8 cellular contexts compared by ENCODE assay signal in genomic region chr9:19049872-19050636, GRCh38. TPM values are rescaled to one million over a fixed set of nuclear protein-coding genes. Genes with fewer than 3 reads are reported as not detected.
DNase-seq lines count a peak whose midpoint lies in the region; ATAC-seq, FAIRE-seq and TF ChIP-seq lines count a peak whose summit lies in the region.

No MANE protein-coding gene starts in this region.

- H3K4me3 Mint-ChIP-seq in mesothelial cell of epicardium: peak overlapping the region; percentile 89

- H3K27me3 ChIP-seq in RWPE2 (ENCODE audit: insufficient read depth, poor library complexity, severe bottlenecking) (no peaks in the 10 kb centered on the region), ectodermal cell (ENCODE audit: control insufficient read depth, insufficient read depth, low read length, poor library complexity, severe bottlenecking) (no peaks in the 10 kb centered on the region), tibial nerve (no peaks in the 10 kb centered on the region)

- TF ChIP-seq CTCF in 22Rv1 (IDR thresholded peaks at IDR 0.05): no peak
- no peak for TF ChIP-seq CTCF in RWPE2 (IDR thresholded peaks at IDR 0.05; ENCODE audit: poor library complexity, severe bottlenecking)
- TF ChIP-seq CTCF in mesothelial cell of epicardium (IDR thresholded peaks at IDR 0.05; ENCODE audit: unreplicated experiment): no peak
- TF ChIP-seq CTCF in tibial nerve (IDR thresholded peaks at IDR 0.05): no peak

- no peaks in the 10 kb centered on the region for H3K9me3 Mint-ChIP-seq in mesothelial cell of epicardium

- no peak for TF ChIP-seq EP300 in tibial nerve (IDR thresholded peaks at IDR 0.05)

- WGBS in ectodermal cell, 2 experiments: 5 to 6% methylated on average over 36 of the region's 36 CpGs
- 3 to 7% methylated on average over 36 of the region's 36 CpGs for WGBS in tibial nerve, 2 donors

- H3K4me1 ChIP-seq in RWPE2 (ENCODE audit: insufficient read depth, poor library complexity, severe bottlenecking) (peaks cover 6% of the 10 kb centered on the region), ectodermal cell (ENCODE audit: control insufficient read depth, insufficient read depth, low read length) (peaks cover 10% of the 10 kb centered on the region), tibial nerve (peaks cover 0 to 54% (median 28%) of the 10 kb centered on the region in 4 donors)

- TF ChIP-seq POLR2A in GM12891 (IDR thresholded peaks at IDR 0.05; ENCODE audit: low read depth, low read length) (no peak), tibial nerve (IDR thresholded peaks at IDR 0.05) (no peak)

- H3K36me3 ChIP-seq in RWPE2 (ENCODE audit: low read depth) (peaks cover 4% of the 10 kb centered on the region), ectodermal cell (ENCODE audit: control insufficient read depth, insufficient read depth, low read length) (no peaks in the 10 kb centered on the region), tibial nerve (peaks cover 0 to 14% (median 0%) of the 10 kb centered on the region in 3 donors)

- H3K36me3 Mint-ChIP-seq in mesothelial cell of epicardium: no peaks in the 10 kb centered on the region

- no peaks in the 10 kb centered on the region for H3K9me3 ChIP-seq in RWPE2 (ENCODE audit: severe bottlenecking)
- no peaks in the 10 kb centered on the region for H3K9me3 ChIP-seq in ectodermal cell (ENCODE audit: control insufficient read depth, low read length)
- no peaks in the 10 kb centered on the region for H3K9me3 ChIP-seq in tibial nerve

- H3K4me3 ChIP-seq in RWPE2 (ENCODE audit: severe bottlenecking): peak overlapping the region; percentile 54
- H3K4me3 ChIP-seq in ectodermal cell (ENCODE audit: insufficient read depth, low read depth, low read length): peak overlapping the region; percentile 95
- peak overlapping the region; percentile 68 to 99 (median 94) for H3K4me3 ChIP-seq in tibial nerve

- 0 out of 3 replicates have a peak, but pooled peaks have one; percentile 3 for ATAC-seq in RWPE2 (ENCODE audit: low read depth)
- ATAC-seq in GM19455 (IDR thresholded peaks at IDR 0.05; ENCODE audit: unreplicated experiment): no peak

- peaks cover 32% of the 10 kb centered on the region for H3K4me1 Mint-ChIP-seq in mesothelial cell of epicardium

- no peaks in the 10 kb centered on the region for H3K27me3 Mint-ChIP-seq in mesothelial cell of epicardium (ENCODE audit: low read depth)

- peak overlapping the region; percentile 97 for H3K27ac Mint-ChIP-seq in mesothelial cell of epicardium

- H3K27ac ChIP-seq in 22Rv1 (peak overlapping the region; percentile 97), RWPE2 (ENCODE audit: poor library complexity, severe bottlenecking) (peak overlapping the region; percentile 86), ectodermal cell (ENCODE audit: insufficient read depth, low read depth, low read length, poor library complexity, severe bottlenecking) (peak overlapping the region; percentile 96), tibial nerve (peak overlapping the region; percentile 98 to 99 (median 99))

- no peak for DNase-seq in GM12891 (ENCODE audit: insufficient read length, low spot score)
- no peak for DNase-seq in RWPE2 (ENCODE audit: low spot score)
- no peak for DNase-seq in mesothelial cell of epicardium (ENCODE audit: low spot score in 2 of 2, unreplicated experiment in 2 of 2)
- peak in 1 of 2 donors; percentile 16 for DNase-seq in tibial nerve (ENCODE audit: low spot score in 2 of 2)
- no peak for DNase-seq in hippocampal formation (lab: John Stamatoyannopoulos, UW)

- FAIRE-seq in GM12891 (lab: Jason Lieb, UNC): peak; percentile 77

TF ChIP-seq in GM12891, 5 proteins besides CTCF, POLR2A, EP300 and RAD21:
- TF ChIP-seq POU2F2 (IDR thresholded peaks at IDR 0.05; ENCODE audit: low read depth, low read length): no peak
- TF ChIP-seq PAX5 (IDR thresholded peaks at IDR 0.05; ENCODE audit: insufficient read depth, low read length, severe bottlenecking): no peak
- no peak for TF ChIP-seq POLR2AphosphoS5 (IDR thresholded peaks at IDR 0.05; ENCODE audit: low read depth, low read length)
- no peak for TF ChIP-seq TAF1 (IDR thresholded peaks at IDR 0.05; ENCODE audit: low read depth, low read length)
- no peak for TF ChIP-seq SPI1 (IDR thresholded peaks at IDR 0.05; ENCODE audit: low read depth, low read length)

RNA-seq across cellular contexts. Expression of gene RRAGA, which starts 0.8 kb away (rescaled TPM):
- 35.9 TPM for polyA plus RNA-seq in GM12891 (2012; ENCODE audit: low read depth, missing spikeins)
- 58.6 TPM for polyA plus RNA-seq in ectodermal cell (2013, experiment 1 of 4)
- 62.5 TPM for polyA plus RNA-seq in ectodermal cell (2013, experiment 2 of 4)
- 55.9 TPM for polyA plus RNA-seq in ectodermal cell (2013, experiment 3 of 4)
- polyA plus RNA-seq in ectodermal cell (2013, experiment 4 of 4): 61.9 TPM
- total RNA-seq in mesothelial cell of epicardium: 56.6 to 58.2 TPM (median 56.6 TPM) in 3 replicates
- 10 to 100 TPM; 51.9 to 64.7 (median 58.5) TPM for total RNA-seq in tibial nerve

RNA-seq across cellular contexts. Expression of gene SAXO1, which starts 17.0 kb away (rescaled TPM):
- 0.05 TPM for polyA plus RNA-seq in GM12891 (2012; ENCODE audit: low read depth, missing spikeins)
- polyA plus RNA-seq in ectodermal cell (2013, experiment 1 of 4): 0.28 TPM
- polyA plus RNA-seq in ectodermal cell (2013, experiment 2 of 4): 0.30 TPM
- 0.16 TPM for polyA plus RNA-seq in ectodermal cell (2013, experiment 3 of 4)
- polyA plus RNA-seq in ectodermal cell (2013, experiment 4 of 4): 0.24 TPM
- total RNA-seq in mesothelial cell of epicardium (0.13 to 0.43 TPM (median 0.38 TPM) in 3 replicates), tibial nerve (1 to 10 TPM in 1 of 4 donors, under 1 TPM in 1, not detected in 2; 0.39 to 1.0 TPM)

RNA-seq across cellular contexts. Expression of gene HAUS6, which starts 52.6 kb away (rescaled TPM):
- polyA plus RNA-seq in GM12891 (2012; ENCODE audit: low read depth, missing spikeins): 6.8 TPM
- polyA plus RNA-seq in ectodermal cell (2013, experiment 1 of 4): 36.1 TPM
- 39.3 TPM for polyA plus RNA-seq in ectodermal cell (2013, experiment 2 of 4)
- polyA plus RNA-seq in ectodermal cell (2013, experiment 3 of 4): 29.5 TPM
- polyA plus RNA-seq in ectodermal cell (2013, experiment 4 of 4): 30.2 TPM
- total RNA-seq in mesothelial cell of epicardium: 14.9 to 16.1 TPM (median 15.6 TPM) in 3 replicates
- total RNA-seq in tibial nerve: 10 to 100 TPM; 10.1 to 37.1 (median 11.2) TPM
